In the genomic region with DNA sequence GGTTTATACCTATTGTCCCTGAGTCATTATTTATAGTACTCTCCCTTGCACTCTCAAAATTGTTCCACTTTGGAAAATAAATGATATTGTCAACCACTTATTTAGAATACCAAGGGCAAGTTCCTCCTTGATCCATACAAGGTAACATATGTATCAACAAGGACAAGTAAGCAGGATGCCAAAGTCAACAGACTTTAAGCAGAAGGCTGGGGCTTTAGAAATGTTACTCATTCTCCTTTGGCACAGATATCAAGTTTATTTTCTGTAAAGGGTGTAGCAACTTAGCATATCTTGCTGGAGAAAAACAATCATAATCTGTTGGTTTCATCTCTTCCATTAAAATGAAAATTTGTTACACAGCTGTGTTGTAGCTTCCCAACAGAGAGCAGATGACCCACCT, we compare ENCODE assay signal across 21 cellular contexts.
DNase-seq lines count a peak whose midpoint lies in the region; ATAC-seq, FAIRE-seq and TF ChIP-seq lines count a peak whose summit lies in the region.
"Had no signal": no experiment of that assay in that cellular context is flagged by ENCODE, and none has a peak within 500 bp of the region (broad histone marks: within the 10 kb centered on the region; RNA-seq: fewer than 3 reads in every experiment).

No MANE protein-coding gene starts in this region.

- DNase-seq in EH (ENCODE audit: low read depth) = peak; percentile 17
- peak; percentile 27 for DNase-seq in RPMI7951 (ENCODE audit: low read depth)
- DNase-seq in dedifferentiated amniotic fluid mesenchymal stem cell (ENCODE audit: extremely low spot score) = peak; percentile 49
- peak; percentile 14 to 69 for DNase-seq in foreskin fibroblast
- no peak for DNase-seq in cardiac septum (ENCODE audit: low spot score)
- no peak for DNase-seq in DMS53 (lab: John Stamatoyannopoulos, UW)
- no peak for DNase-seq in RCC 7860 (ENCODE audit: low spot score)
- no peak for DNase-seq in activated CD8-positive, alpha-beta T cell treated with anti-CD3 and anti-CD28 coated beads, Interleukin-2, amount 10 ng/mL, durations not matched to agents 7 days and 5 days
- DNase-seq: CD8-positive, alpha-beta T cell; DND-41; NCI-H1105; NCI-H1694 treated with DMSO at 0.1 percent for 48 hours; NCI-H2171 treated with DMSO at 0.1 percent for 48 hours; NCI-H510A treated with DMSO at 0.1 percent for 48 hours; Peyer's patch; SJCRH30 had no signal

- POLR2A ChIA-PET in activated CD8-positive, alpha-beta T cell treated with anti-CD3 and anti-CD28 coated beads, Interleukin-2, amount 10 ng/mL, durations not matched to agents 7 days and 5 days (lab: Charles Lee) = no interaction called here

- H3K36me3 Mint-ChIP-seq in activated CD8-positive, alpha-beta T cell treated with anti-CD3 and anti-CD28 coated beads, Interleukin-2, amount 10 ng/mL, durations not matched to agents 7 days and 5 days (ENCODE audit: low read depth) = no peaks in the 10 kb centered on the region
- H3K36me3 Mint-ChIP-seq: CD8-positive, alpha-beta T cell had no signal

- no peak overlapping the region for H3K4me3 Mint-ChIP-seq in activated CD8-positive, alpha-beta T cell treated with anti-CD3 and anti-CD28 coated beads, Interleukin-2, amount 10 ng/mL, durations not matched to agents 7 days and 5 days
- H3K4me3 Mint-ChIP-seq: B cell; CD8-positive, alpha-beta T cell had no signal

- no peak overlapping the region for H3K4me3 ChIP-seq in foreskin fibroblast (ENCODE audit: low read depth in 1 of 2, low read length in 2 of 2)
- H3K4me3 ChIP-seq: A549, K562, MG63, Peyer's patch, SJCRH30 had no signal

- FAIRE-seq in RCC 7860 (lab: Jason Lieb, UNC) = no peak
- FAIRE-seq: A549, H1, K562 had no signal

- no peaks in the 10 kb centered on the region for H3K9me3 Mint-ChIP-seq in activated CD8-positive, alpha-beta T cell treated with anti-CD3 and anti-CD28 coated beads, Interleukin-2, amount 10 ng/mL, durations not matched to agents 7 days and 5 days (ENCODE audit: insufficient read depth)
- H3K9me3 Mint-ChIP-seq: CD8-positive, alpha-beta T cell had no signal

- CTCF ChIA-PET in activated CD8-positive, alpha-beta T cell treated with anti-CD3 and anti-CD28 coated beads, Interleukin-2, amount 10 ng/mL, durations not matched to agents 7 days and 5 days (lab: Charles Lee) = no interaction called here

- no peak overlapping the region for H3K27ac Mint-ChIP-seq in activated CD8-positive, alpha-beta T cell treated with anti-CD3 and anti-CD28 coated beads, Interleukin-2, amount 10 ng/mL, durations not matched to agents 7 days and 5 days
- H3K27ac Mint-ChIP-seq: B cell; CD8-positive, alpha-beta T cell had no signal

- H3K4me1 Mint-ChIP-seq in activated CD8-positive, alpha-beta T cell treated with anti-CD3 and anti-CD28 coated beads, Interleukin-2, amount 10 ng/mL, durations not matched to agents 7 days and 5 days (ENCODE audit: low read depth) = no peaks in the 10 kb centered on the region
- H3K4me1 Mint-ChIP-seq: B cell had no signal

- intact Hi-C loops in cardiac septum (cut with DNase I) = no loop called here

- H3K27me3 Mint-ChIP-seq in activated CD8-positive, alpha-beta T cell treated with anti-CD3 and anti-CD28 coated beads, Interleukin-2, amount 10 ng/mL, durations not matched to agents 7 days and 5 days (ENCODE audit: low read depth) = peaks cover 2% of the 10 kb centered on the region

- no peak for TF ChIP-seq CTCF in foreskin fibroblast (IDR thresholded peaks at IDR 0.05; ENCODE audit: low read depth, low read length)

- no peak for ATAC-seq in activated CD8-positive, alpha-beta T cell treated with anti-CD3 and anti-CD28 coated beads, Interleukin-2, amount 10 ng/mL, durations not matched to agents 7 days and 5 days
- ATAC-seq: A549; CD8-positive, alpha-beta T cell; K562 had no signal

Comparison
In these comparisons a context has a peak if more than half of its experiments do, and no peak if none do; other contexts are left out.
1. DNase-seq: peak in EH (single experiment), RPMI7951 (single experiment), dedifferentiated amniotic fluid mesenchymal stem cell (single experiment) and foreskin fibroblast (2 of 2); none in cardiac septum (single experiment), DMS53 (single experiment), RCC 7860 (single experiment) and activated CD8-positive, alpha-beta T cell treated with anti-CD3 and anti-CD28 coated beads, Interleukin-2, amount 10 ng/mL, durations not matched to agents 7 days and 5 days (single experiment).